ENCODE assay signal across 25 cellular contexts in the genomic region with DNA sequence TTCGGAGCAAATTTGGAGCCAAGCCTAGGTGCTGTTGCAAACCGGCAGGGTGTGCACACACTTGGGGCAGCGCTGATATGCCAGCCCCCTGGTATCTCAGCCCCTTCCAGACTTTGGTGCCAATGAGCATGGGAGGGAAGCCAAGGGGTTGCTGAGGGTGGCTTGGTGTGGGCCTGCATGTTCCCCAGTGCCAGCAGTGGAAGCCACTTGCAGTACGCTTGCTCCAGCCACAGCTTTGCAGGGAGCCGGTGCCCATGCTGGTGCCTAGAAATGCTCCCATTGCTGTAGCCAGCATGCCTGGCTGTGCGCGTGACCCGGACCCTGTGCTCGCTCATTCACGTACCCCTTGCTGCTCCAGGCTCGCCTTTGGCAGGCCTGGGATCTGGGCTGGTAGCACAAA.
DNase-seq lines count a peak whose midpoint lies in the region; ATAC-seq, FAIRE-seq and TF ChIP-seq lines count a peak whose summit lies in the region.
"Had no signal": no experiment of that assay in that cellular context is flagged by ENCODE, and none has a peak within 500 bp of the region (broad histone marks: within the 10 kb centered on the region; RNA-seq: fewer than 3 reads in every experiment).

No MANE protein-coding gene starts in this region.

- no peak for TF ChIP-seq CTCF in endothelial cell of umbilical vein (IDR thresholded peaks at IDR 0.05; ENCODE audit: extremely low read depth in 1 of 2, insufficient read depth in 1 of 2, low read depth in 1 of 2, low read length in 2 of 2)
- no peak for TF ChIP-seq CTCF in smooth muscle cell (IDR thresholded peaks at IDR 0.05; ENCODE audit: borderline replicate concordance, insufficient read depth, poor library complexity, severe bottlenecking)
- TF ChIP-seq CTCF in A673 (conservative IDR thresholded peaks at IDR 0.05; ENCODE audit: low read depth, low read length) = no peak

- intact Hi-C loops in endothelial cell of umbilical vein (cut with micrococcal nuclease) (loop anchor here (2.0 kb wide), 1 partner anchor 157 kb away; no protein-coding TSS in a partner anchor), right cardiac atrium (cut with DNase I) (no loop called here), A673 (cut with micrococcal nuclease; ENCODE audit: unreplicated experiment) (no loop called here)

- no peak overlapping the region for H2AFZ ChIP-seq in endothelial cell of umbilical vein (ENCODE audit: low read depth, low read length)
- no peak overlapping the region for H2AFZ ChIP-seq in smooth muscle cell (ENCODE audit: low read depth)
- H2AFZ ChIP-seq: GM23248 had no signal

- no peaks in the 10 kb centered on the region for H3K9me1 ChIP-seq in endothelial cell of umbilical vein (replicated peaks; ENCODE audit: control insufficient read depth, extremely low read depth, insufficient read depth, low read length)

- POLR2A ChIA-PET in endothelial cell of umbilical vein (lab: Charles Lee) (no interaction called here), A673 (lab: Charles Lee; ENCODE audit: low non-redundant PET) (no interaction called here)

- no peak overlapping the region for H3K27ac Mint-ChIP-seq in effector memory CD8-positive, alpha-beta T cell
- H3K27ac Mint-ChIP-seq: CD4-positive, alpha-beta T cell had no signal

- H3K4me3 Mint-ChIP-seq in effector memory CD8-positive, alpha-beta T cell = no peak overlapping the region
- H3K4me3 Mint-ChIP-seq: CD4-positive, alpha-beta T cell had no signal

- DNase-seq in caudate nucleus (lab: John Stamatoyannopoulos, UW) (peak in 20 of 61 donors; percentile 3 to 56 (median 20)), endothelial cell of umbilical vein (ENCODE audit: low read depth, low spot score) (no peak), right cardiac atrium (peak; percentile 20 to 56 (median 47)), smooth muscle cell (lab: John Stamatoyannopoulos, UW; ENCODE audit: unreplicated experiment) (no peak), NCI-H187 treated with DMSO at 0.1 percent for 48 hours (lab: John Stamatoyannopoulos, UW) (no peak), A673 (ENCODE audit: low spot score) (no peak)
- DNase-seq in effector memory CD8-positive, alpha-beta T cell = no peak
- DNase-seq: Caco-2; CD4-positive, alpha-beta T cell; DMS 273 treated with DMSO at 0.1 percent for 48 hours; DMS79 treated with DMSO at 0.1 percent for 48 hours; GM23248; IMR-90; NCI-H1105; NCI-H2081; NCI-H2171; NCI-H345; NCI-H524; NCI-H82 had no signal

- H4K20me1 ChIP-seq in endothelial cell of umbilical vein (replicated peaks; ENCODE audit: control insufficient read depth, extremely low read depth, insufficient read depth, low read length) = no peaks in the 10 kb centered on the region
- H4K20me1 ChIP-seq in smooth muscle cell (ENCODE audit: low read depth) = no peaks in the 10 kb centered on the region
- H4K20me1 ChIP-seq: BLaER1 had no signal

- CTCF ChIA-PET in endothelial cell of umbilical vein (lab: Charles Lee) (interaction anchor here (1.3 to 1.6 kb wide), 3 partner anchors 9 to 78 kb away, joined by 3 to 4 read pairs (median 3); no protein-coding TSS in a partner anchor), A673 (lab: Charles Lee) (no interaction called here)

- H3K27ac ChIP-seq in caudate nucleus (ENCODE audit: low read depth, low read length) (peak overlapping the region; percentile 37), endothelial cell of umbilical vein (ENCODE audit: insufficient read depth, low read depth, low read length) (peak overlapping the region; percentile 68), right cardiac atrium (ENCODE audit: low read length) (peak overlapping the region; percentile 1), smooth muscle cell (ENCODE audit: low read depth) (peak overlapping the region; percentile 82), A673 (ENCODE audit: low read depth, low read length, poor library complexity, severe bottlenecking) (no peak overlapping the region)
- H3K27ac ChIP-seq: BLaER1, GM23248, KMS-11, SJSA1 had no signal

- H3K4me1 Mint-ChIP-seq in effector memory CD8-positive, alpha-beta T cell (ENCODE audit: low read depth in 2 of 2) = no peaks in the 10 kb centered on the region

- H3F3A ChIP-seq in smooth muscle cell (ENCODE audit: low read depth) = no peaks in the 10 kb centered on the region

- H3K36me3 ChIP-seq in endothelial cell of umbilical vein (ENCODE audit: control insufficient read depth in 2 of 2, extremely low read depth in 1 of 2, insufficient read depth in 2 of 2, low read length in 2 of 2) = peaks cover 17 to 32% of the 10 kb centered on the region in 2 experiments
- H3K36me3 ChIP-seq in smooth muscle cell (ENCODE audit: low read depth) = no peaks in the 10 kb centered on the region
- peaks cover 10% of the 10 kb centered on the region for H3K36me3 ChIP-seq in A673 (ENCODE audit: insufficient read depth, low read length, poor library complexity, severe bottlenecking)
- H3K36me3 ChIP-seq: BLaER1, HAP-1, SJSA1 had no signal

- H3K4me3 ChIP-seq in endothelial cell of umbilical vein (replicated peaks in 1 of 3; ENCODE audit: insufficient read depth in 1 of 3, low read depth in 1 of 3, low read length in 3 of 3) (no peak overlapping the region), right cardiac atrium (ENCODE audit: low read length) (no peak overlapping the region), smooth muscle cell (no peak overlapping the region), A673 (ENCODE audit: low read depth, low read length, poor library complexity, severe bottlenecking) (no peak overlapping the region)
- H3K4me3 ChIP-seq: BLaER1, GM23248, HAP-1, SJSA1 had no signal

- WGBS in right cardiac atrium = 80% methylated on average over 11 of the region's 11 CpGs
- 98% methylated on average over 11 of the region's 11 CpGs for WGBS in smooth muscle cell (ENCODE audit: low lambda C conversion rate)

- no peak for TF ChIP-seq POLR2A in endothelial cell of umbilical vein (IDR thresholded peaks at IDR 0.05; ENCODE audit: low read depth, low read length)

- H3K9me3 ChIP-seq in endothelial cell of umbilical vein (replicated peaks; ENCODE audit: control insufficient read depth, insufficient read depth, low read length) (no peaks in the 10 kb centered on the region), right cardiac atrium (ENCODE audit: control insufficient read depth, low read length) (no peaks in the 10 kb centered on the region), smooth muscle cell (replicated peaks; ENCODE audit: low read depth) (no peaks in the 10 kb centered on the region), A673 (ENCODE audit: low read depth, low read length, poor library complexity, severe bottlenecking) (no peaks in the 10 kb centered on the region)
- H3K9me3 ChIP-seq: BLaER1, Caco-2, HAP-1, SJSA1 had no signal

- ATAC-seq in right cardiac atrium (peak; percentile 52 to 66), esophagus mucosa (no peak)
- no peak for ATAC-seq in effector memory CD8-positive, alpha-beta T cell (replicated peaks)
- ATAC-seq: Panc1 had no signal

- no TSS peak for BruUV-seq in endothelial cell of umbilical vein (replicated peaks; lab: Mats Ljungman, UMichigan)
- BruUV-seq in A673 (replicated peaks; lab: Mats Ljungman, UMichigan) = no TSS peak

- H3K27me3 Mint-ChIP-seq in effector memory CD8-positive, alpha-beta T cell = peaks cover 31 to 35% of the 10 kb centered on the region in 2 donors
- H3K27me3 Mint-ChIP-seq: CD4-positive, alpha-beta T cell had no signal

- no peak overlapping the region for H3K4me2 ChIP-seq in endothelial cell of umbilical vein (ENCODE audit: insufficient read depth, low read length)
- H3K4me2 ChIP-seq in smooth muscle cell = no peak overlapping the region
- H3K4me2 ChIP-seq: BLaER1, KMS-11 had no signal

- H3K79me2 ChIP-seq in endothelial cell of umbilical vein (ENCODE audit: control insufficient read depth, insufficient read depth, low read length) (no peaks in the 10 kb centered on the region), smooth muscle cell (ENCODE audit: low read depth) (no peaks in the 10 kb centered on the region)

- dilution Hi-C loops in endothelial cell of umbilical vein (cut with MboI; ENCODE audit: extremely low pct_ligation_motif_present, low sequenced_read_pairs) = no loop called here

- no peaks in the 10 kb centered on the region for H3K9me3 Mint-ChIP-seq in effector memory CD8-positive, alpha-beta T cell
- H3K9me3 Mint-ChIP-seq: CD4-positive, alpha-beta T cell had no signal

- H3K9ac ChIP-seq in endothelial cell of umbilical vein (replicated peaks; ENCODE audit: extremely low read depth, insufficient read depth, low read length) (no peak overlapping the region), smooth muscle cell (ENCODE audit: low read depth) (no peak overlapping the region)
- H3K9ac ChIP-seq: BLaER1, GM23248, KMS-11 had no signal

- H3K36me3 Mint-ChIP-seq in effector memory CD8-positive, alpha-beta T cell (ENCODE audit: insufficient read depth) = no peaks in the 10 kb centered on the region

- H3K4me1 ChIP-seq in endothelial cell of umbilical vein (ENCODE audit: control insufficient read depth, extremely low read depth, insufficient read depth, low read length) = peaks cover 16% of the 10 kb centered on the region
- peaks cover 2% of the 10 kb centered on the region for H3K4me1 ChIP-seq in right cardiac atrium (ENCODE audit: control insufficient read depth, insufficient read depth, low read length)
- no peaks in the 10 kb centered on the region for H3K4me1 ChIP-seq in smooth muscle cell (ENCODE audit: low read depth)
- no peaks in the 10 kb centered on the region for H3K4me1 ChIP-seq in A673 (ENCODE audit: insufficient read depth, low read length, poor library complexity, severe bottlenecking)
- H3K4me1 ChIP-seq: BLaER1, Caco-2, HAP-1, SJSA1 had no signal

- FAIRE-seq in endothelial cell of umbilical vein (lab: Jason Lieb, UNC) = no peak

- H3K27me3 ChIP-seq in endothelial cell of umbilical vein (ENCODE audit: control insufficient read depth in 2 of 2, insufficient read depth in 2 of 2, low read length in 2 of 2) (no peaks in the 10 kb centered on the region), right cardiac atrium (ENCODE audit: control insufficient read depth, insufficient read depth) (no peaks in the 10 kb centered on the region), smooth muscle cell (ENCODE audit: low read depth) (no peaks in the 10 kb centered on the region), A673 (replicated peaks; ENCODE audit: insufficient read depth, low read depth, low read length, poor library complexity) (no peaks in the 10 kb centered on the region)
- H3K27me3 ChIP-seq: BLaER1, SJSA1 had no signal

TF ChIP-seq in endothelial cell of umbilical vein, 7 proteins besides CTCF, POLR2A, EP300 and RAD21 (continues in another document):
- no peak for TF ChIP-seq POLR2AphosphoS5 (IDR thresholded peaks at IDR 0.05; ENCODE audit: insufficient read depth, low read depth, low read length)
- TF ChIP-seq, protein P1, sequence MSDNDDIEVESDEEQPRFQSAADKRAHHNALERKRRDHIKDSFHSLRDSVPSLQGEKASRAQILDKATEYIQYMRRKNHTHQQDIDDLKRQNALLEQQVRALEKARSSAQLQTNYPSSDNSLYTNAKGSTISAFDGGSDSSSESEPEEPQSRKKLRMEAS (IDR thresholded peaks at IDR 0.05; ENCODE audit: insufficient read depth, insufficient read length) = no peak
- no peak for TF ChIP-seq JUN (IDR thresholded peaks at IDR 0.05; ENCODE audit: borderline replicate concordance, insufficient read depth, insufficient read length, low read depth)
- TF ChIP-seq GATA2 (IDR thresholded peaks at IDR 0.05; ENCODE audit: insufficient read depth, insufficient read length, low read depth, low read length) = no peak
- TF ChIP-seq FOS (IDR thresholded peaks at IDR 0.05; ENCODE audit: borderline replicate concordance, insufficient read depth, low read length) = no peak

Comparison
In these comparisons a context has a peak if more than half of its experiments do, and no peak if none do; other contexts are left out.
1. DNase-seq: peak in right cardiac atrium (3 of 3); none in endothelial cell of umbilical vein (single experiment), smooth muscle cell (single experiment), NCI-H187 treated with DMSO at 0.1 percent for 48 hours (single experiment), effector memory CD8-positive, alpha-beta T cell (0 of 3) and A673 (single experiment).
2. ATAC-seq: peak in right cardiac atrium (2 of 2); none in esophagus mucosa (single experiment) and effector memory CD8-positive, alpha-beta T cell (single experiment).